ENCODE assay signal across 26 cellular contexts in the genomic region with DNA sequence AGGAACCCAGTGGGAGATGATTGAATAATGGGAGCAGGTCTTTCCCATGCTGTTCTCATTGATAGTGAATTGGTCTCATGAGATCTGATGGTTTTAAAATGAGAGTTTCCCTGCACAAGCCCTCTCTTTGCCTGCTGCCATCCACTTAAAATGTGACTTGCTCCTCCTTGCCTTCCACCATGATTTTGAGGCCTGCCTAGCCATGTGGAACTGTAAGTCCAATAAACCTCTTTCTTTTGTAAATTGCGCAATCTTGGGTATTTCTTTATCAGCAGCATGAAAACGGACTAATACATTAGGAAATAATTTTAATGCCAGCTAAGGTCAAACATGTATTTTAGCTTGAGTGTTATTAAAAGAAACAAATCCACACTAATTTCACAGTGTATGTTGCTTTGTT.
"Had no signal": no experiment of that assay in that cellular context is flagged by ENCODE, and none has a peak within 500 bp of the region (broad histone marks: within the 10 kb centered on the region; RNA-seq: fewer than 3 reads in every experiment).

No MANE protein-coding gene starts in this region.

- H3K9me3 ChIP-seq: neutrophil, right atrium auricular region, testis, thyroid gland, transverse colon, vagina had no signal

- ATAC-seq: natural killer cell; sciatic nerve; stimulated activated naive B cell treated with anti-CD40 and anti-IgM and Interleukin-4, amounts not matched to agents 10 μg/mL and 1 μg/mL and 100 μg/mL, for 72 hours; stimulated activated naive CD8-positive, alpha-beta T cell treated with anti-CD3 and anti-CD28 coated beads, Interleukin-15, Interleukin-2, amounts not matched to agents 100 U/mL and 50 U/mL, for 24 hours had no signal

- DNase-seq: hypothalamus; islet precursor cell; left ventricle myocardium inferior; mesendoderm; naive B cell; natural killer cell; nephron progenitor cell; occipital lobe; stimulated activated CD4-positive, alpha-beta T cell treated with anti-CD3 and anti-CD28 coated beads, Interleukin-12 subunit alpha, Interleukin-12 subunit beta, amount 100 ng/mL, for 4 hours; stimulated activated CD4-positive, alpha-beta T cell treated with anti-CD3 and anti-CD28 coated beads, Interleukin-15, amount 100 ng/mL, for 24 hours; stimulated activated CD4-positive, alpha-beta T cell treated with anti-CD3 and anti-CD28 coated beads, Interleukin-2, amount 100 ng/mL, for 24 hours; stimulated activated CD4-positive, alpha-beta T cell treated with anti-CD3 and anti-CD28 coated beads, Interleukin-4, amount 100 ng/mL, for 1 hour; stimulated activated naive B cell treated with anti-CD40 and anti-IgM and Interleukin-4, amounts not matched to agents 10 μg/mL and 1 μg/mL and 100 μg/mL, for 72 hours; stimulated activated naive CD8-positive, alpha-beta T cell treated with anti-CD3 and anti-CD28 coated beads, Interleukin-15, Interleukin-2, amounts not matched to agents 100 U/mL and 50 U/mL, for 24 hours; stomach; testis; thyroid gland; transverse colon; upper lobe of left lung had no signal

- H3K27me3 ChIP-seq: neural progenitor cell, neutrophil, right atrium auricular region, stomach, testis, thyroid gland, transverse colon, upper lobe of left lung, vagina had no signal

- H3K9ac ChIP-seq: neural progenitor cell had no signal

- H3K4me2 ChIP-seq: neural progenitor cell had no signal

- H3K36me3 ChIP-seq: left ventricle myocardium inferior, neural progenitor cell, neutrophil, right atrium auricular region, stomach, thyroid gland, transverse colon, upper lobe of left lung, vagina had no signal

- H2AFZ ChIP-seq: neural progenitor cell had no signal

- H3K27ac ChIP-seq: left ventricle myocardium inferior, neural progenitor cell, neutrophil, right atrium auricular region, skin epidermis, stomach, testis, thyroid gland, transverse colon, upper lobe of left lung, vagina had no signal

- H3K4me3 ChIP-seq: left ventricle myocardium inferior, lung, neural progenitor cell, right atrium auricular region, skin epidermis, stomach, testis, thyroid gland, transverse colon, upper lobe of left lung, vagina had no signal

- H3K4me1 ChIP-seq: left ventricle myocardium inferior, neural progenitor cell, right atrium auricular region, stomach, testis, thyroid gland, transverse colon, upper lobe of left lung, vagina had no signal
